In genomic region chr17:39096435-39097158, GRCh38 we compare ENCODE assay signal across 10 cellular contexts. TPM values are rescaled to one million over a fixed set of nuclear protein-coding genes. Genes with fewer than 3 reads are reported as not detected.
A peak's percentile ranks its signal among the peaks of the same experiment; 100 is the strongest.
DNase-seq lines count a peak whose midpoint lies in the region; ATAC-seq and TF ChIP-seq lines count a peak whose summit lies in the region.
"Had no signal": no experiment of that assay in that cellular context is flagged by ENCODE, and none has a peak within 500 bp of the region (broad histone marks: within the 10 kb centered on the region; RNA-seq: fewer than 3 reads in every experiment).

No MANE protein-coding gene starts in this region.

- no peak overlapping the region for H2BK120ac ChIP-seq in mesendoderm (ENCODE audit: low read depth, low read length)

- H3K56ac ChIP-seq in mesendoderm (ENCODE audit: low read length) = no peak overlapping the region

- no peak for TF ChIP-seq POLR2A in NB4 (IDR thresholded peaks at IDR 0.05; ENCODE audit: extremely low read depth, insufficient read length)

- TF ChIP-seq CTCF in CD14-positive monocyte (IDR thresholded peaks at IDR 0.05) (no peak), NB4 (IDR thresholded peaks at IDR 0.05; ENCODE audit: low read depth, low read length) (no peak), mucosa of descending colon (IDR thresholded peaks at IDR 0.05) (no peak)

- no peak overlapping the region for H4K5ac ChIP-seq in mesendoderm (ENCODE audit: low read length)

- H3K9ac ChIP-seq in mesendoderm (ENCODE audit: low read length) = no peak overlapping the region

- peak overlapping the region in 1 of 2 donors; percentile 67 for H3K4me3 Mint-ChIP-seq in CD14-positive monocyte
- peak overlapping the region; percentile 68 for H3K4me3 Mint-ChIP-seq in activated naive CD4-positive, alpha-beta T cell treated with anti-CD3 and anti-CD28 coated beads, Interleukin-2, amount 50 U/mL, for 24 hours
- H3K4me3 Mint-ChIP-seq: H9 had no signal

- no peak overlapping the region for H2AK5ac ChIP-seq in mesendoderm (ENCODE audit: low read length)

- H3K18ac ChIP-seq in mesendoderm (ENCODE audit: low read length) = no peak overlapping the region

- no peak overlapping the region for H3K4me3 ChIP-seq in NB4 (ENCODE audit: low read depth, low read length)
- H3K4me3 ChIP-seq in mucosa of descending colon = no peak overlapping the region
- H3K4me3 ChIP-seq in mesendoderm (ENCODE audit: low read length) = no peak overlapping the region

- no peaks in the 10 kb centered on the region for H3K79me2 ChIP-seq in mesendoderm (ENCODE audit: control insufficient read depth, insufficient read depth, low read length)

- H3K4me2 ChIP-seq in mesendoderm (ENCODE audit: low read length) = no peak overlapping the region

- H4K8ac ChIP-seq in mesendoderm (ENCODE audit: low read depth, low read length) = no peak overlapping the region

- intact Hi-C loops in CD14-positive monocyte (cut with micrococcal nuclease) (no loop called here), mucosa of descending colon (cut with DNase I, micrococcal nuclease) (no loop called here)

- no peaks in the 10 kb centered on the region for H3K79me1 ChIP-seq in mesendoderm (ENCODE audit: low read length)

- peaks cover 0 to 9% (median 0%) of the 10 kb centered on the region in 7 donors for H3K9me3 Mint-ChIP-seq in CD14-positive monocyte
- H3K9me3 Mint-ChIP-seq in activated naive CD4-positive, alpha-beta T cell treated with anti-CD3 and anti-CD28 coated beads, Interleukin-2, amount 50 U/mL, for 24 hours = no peaks in the 10 kb centered on the region
- H3K9me3 Mint-ChIP-seq: H9 had no signal

- ATAC-seq in mucosa of descending colon (peak; percentile 68), GM19324 (IDR thresholded peaks at IDR 0.05; ENCODE audit: low FRiP score, unreplicated experiment) (no peak)

- H3K36me3 Mint-ChIP-seq in CD14-positive monocyte = no peaks in the 10 kb centered on the region
- no peaks in the 10 kb centered on the region for H3K36me3 Mint-ChIP-seq in activated naive CD4-positive, alpha-beta T cell treated with anti-CD3 and anti-CD28 coated beads, Interleukin-2, amount 50 U/mL, for 24 hours

- H3K4me1 ChIP-seq in mucosa of descending colon (ENCODE audit: low read depth) (peaks cover 3% of the 10 kb centered on the region), mesendoderm (ENCODE audit: control insufficient read depth, low read depth, low read length) (peaks cover 7% of the 10 kb centered on the region)

- DNase-seq in CD14-positive monocyte (ENCODE audit: low spot score) (no peak), NB4 (ENCODE audit: low read depth) (peak; percentile 89), mucosa of descending colon (peak in 1 of 3 donors; percentile 49), mesendoderm (no peak), H4 (ENCODE audit: low spot score) (no peak), NCI-H1436 treated with DMSO at 0.1 percent for 48 hours (lab: John Stamatoyannopoulos, UW) (no peak)
- DNase-seq: H9, NCI-H1436 had no signal

- no peaks in the 10 kb centered on the region for H3K36me3 ChIP-seq in mucosa of descending colon (ENCODE audit: low read depth)
- H3K36me3 ChIP-seq in mesendoderm (ENCODE audit: control insufficient read depth, insufficient read depth, low read length) = no peaks in the 10 kb centered on the region

- no peak overlapping the region for H3K4ac ChIP-seq in mesendoderm (ENCODE audit: low read depth, low read length)

- H3K4me1 Mint-ChIP-seq in CD14-positive monocyte = peaks cover 56% of the 10 kb centered on the region
- peaks cover 89% of the 10 kb centered on the region for H3K4me1 Mint-ChIP-seq in activated naive CD4-positive, alpha-beta T cell treated with anti-CD3 and anti-CD28 coated beads, Interleukin-2, amount 50 U/mL, for 24 hours

- H2BK15ac ChIP-seq in mesendoderm (replicated peaks; ENCODE audit: low read depth) = no peak overlapping the region

- H3K27me3 Mint-ChIP-seq in CD14-positive monocyte (ENCODE audit: low read depth in 3 of 3) = peaks cover 0 to 30% (median 16%) of the 10 kb centered on the region in 3 donors
- no peaks in the 10 kb centered on the region for H3K27me3 Mint-ChIP-seq in activated naive CD4-positive, alpha-beta T cell treated with anti-CD3 and anti-CD28 coated beads, Interleukin-2, amount 50 U/mL, for 24 hours

- H2BK5ac ChIP-seq in mesendoderm (ENCODE audit: low read length) = no peak overlapping the region

- no peaks in the 10 kb centered on the region for H3K9me3 ChIP-seq in mucosa of descending colon

- H3K27ac ChIP-seq in mesendoderm (ENCODE audit: low read depth, low read length) = no peak overlapping the region

- WGBS in mesendoderm (ENCODE audit: extremely low coverage, insufficient coverage, low lambda C conversion rate) = no CpG with 5 or more reads among the region's 11 CpGs

- H3K27ac Mint-ChIP-seq in CD14-positive monocyte = peak overlapping the region in 4 of 7 donors; percentile 22 to 54 (median 34)
- H3K27ac Mint-ChIP-seq in activated naive CD4-positive, alpha-beta T cell treated with anti-CD3 and anti-CD28 coated beads, Interleukin-2, amount 50 U/mL, for 24 hours = peak overlapping the region; percentile 96
- H3K27ac Mint-ChIP-seq: H9 had no signal

- no peaks in the 10 kb centered on the region for H3K27me3 ChIP-seq in mesendoderm (ENCODE audit: insufficient read depth, low read length, poor library complexity)

- no peak overlapping the region for H3K23ac ChIP-seq in mesendoderm (ENCODE audit: low read length)

RNA-seq across cellular contexts. Expression of gene PLXDC1, which starts 54.8 kb away (rescaled TPM):
- polyA plus RNA-seq in CD14-positive monocyte = not detected
- 10 to 100 TPM in 1 of 3 donors, 1 to 10 TPM in 2; 2.4 to 10.9 (median 5.6) TPM for total RNA-seq in mucosa of descending colon
- 0.44 TPM for polyA plus RNA-seq in mesendoderm (2013, experiment 1 of 2)
- polyA plus RNA-seq in mesendoderm (2013, experiment 2 of 2) = 0.24 TPM
- 0.21 TPM in 1 of 2 replicates, not detected in the other for total RNA-seq in H4 (2014; rRNA removed; shearing (Covaris generic))
